ENCODE assay signal across 13 cellular contexts in genomic region chr15:41780266-41780665, GRCh38. TPM values are rescaled to one million over a fixed set of nuclear protein-coding genes. Genes with fewer than 3 reads are reported as not detected.
A peak's percentile ranks its signal among the peaks of the same experiment; 100 is the strongest.
DNase-seq lines count a peak whose midpoint lies in the region; TF ChIP-seq lines count a peak whose summit lies in the region.
"Had no signal": no experiment of that assay in that cellular context is flagged by ENCODE, and none has a peak within 500 bp of the region (broad histone marks: within the 10 kb centered on the region; RNA-seq: fewer than 3 reads in every experiment).

No MANE protein-coding gene starts in this region.

- TF ChIP-seq CTCF in AG04450 (IDR thresholded peaks at IDR 0.05; ENCODE audit: low read depth, low read length): no peak
- no peak for TF ChIP-seq CTCF in MCF 10A (IDR thresholded peaks at IDR 0.05; ENCODE audit: unreplicated experiment)
- no peak for TF ChIP-seq CTCF in ovary (IDR thresholded peaks at IDR 0.05)

- DNase-seq in AG04450 (ENCODE audit: low read depth, low spot score) (peak; percentile 54), LHCN-M2 (ENCODE audit: low read depth) (peak; percentile 44), MCF 10A (ENCODE audit: unreplicated experiment) (no peak), NCI-H2196 (lab: John Stamatoyannopoulos, UW; ENCODE audit: unreplicated experiment) (no peak), ovary (no peak), NOMO-1 (lab: John Stamatoyannopoulos, UW; ENCODE audit: unreplicated experiment in 2 of 2) (no peak), KBM-7 (no peak)
- DNase-seq: BE2C; effector memory CD4-positive, alpha-beta T cell; naive B cell; stimulated activated naive CD4-positive, alpha-beta T cell had no signal

- H3K4me3 Mint-ChIP-seq in MCF 10A (ENCODE audit: unreplicated experiment): no peak overlapping the region

- peaks cover 48% of the 10 kb centered on the region for H3K4me1 Mint-ChIP-seq in MCF 10A (ENCODE audit: insufficient read depth, unreplicated experiment)

- H3K4me3 ChIP-seq in AG04450 (ENCODE audit: low read depth, low read length): no peak overlapping the region
- no peak overlapping the region for H3K4me3 ChIP-seq in mesodermal cell (ENCODE audit: extremely low read depth, insufficient read depth, low read length, poor library complexity, severe bottlenecking)
- no peak overlapping the region for H3K4me3 ChIP-seq in ovary

- CTCF ChIA-PET in AG04450 (lab: Charles Lee) (interaction anchor here (0.6 to 13.1 kb wide), 2 partner anchors 26 to 193 kb away, joined by 3 to 362 read pairs; no protein-coding TSS in a partner anchor), MCF 10A (lab: Yijun Ruan, JAX) (interaction anchor here (0.5 to 11.2 kb wide), 6 partner anchors 11 to 376 kb away, joined by 3 to 249 read pairs (median 4); partner anchors contain the start of gene PLA2G4F)

- peaks cover 38% of the 10 kb centered on the region for H3K4me1 ChIP-seq in mesodermal cell (ENCODE audit: control insufficient read depth, insufficient read depth, low read length, poor library complexity, severe bottlenecking)
- peaks cover 31% of the 10 kb centered on the region for H3K4me1 ChIP-seq in ovary (ENCODE audit: insufficient read depth)

- WGBS in mesodermal cell (ENCODE audit: insufficient coverage in 2 of 2), 2 experiments: 63% methylated on average over 2 of the region's 2 CpGs; no CpG with 5 or more reads in 1 of the 2 experiments
- WGBS in ovary, 3 donors: 4 to 17% (median 13%) methylated on average over 2 of the region's 2 CpGs

- H3K9me3 ChIP-seq in AG04450 (ENCODE audit: control insufficient read depth, insufficient read depth, low read length) (no peaks in the 10 kb centered on the region), mesodermal cell (ENCODE audit: control insufficient read depth, low read length) (no peaks in the 10 kb centered on the region), ovary (no peaks in the 10 kb centered on the region)
- H3K9me3 ChIP-seq: BE2C had no signal

- H3K36me3 Mint-ChIP-seq in MCF 10A (ENCODE audit: insufficient read depth, unreplicated experiment): peaks cover 19% of the 10 kb centered on the region
- H3K36me3 Mint-ChIP-seq: naive B cell had no signal

- H3K27me3 ChIP-seq in AG04450 (ENCODE audit: control insufficient read depth, insufficient read depth, low read length) (no peaks in the 10 kb centered on the region), ovary (no peaks in the 10 kb centered on the region)
- H3K27me3 ChIP-seq: BE2C had no signal

- in situ Hi-C loops in KBM-7 (cut with MboI; ENCODE audit: low pct_unique_long_range_greater_than_20kb, low sequenced_read_pairs): no loop called here

- no peak for TF ChIP-seq POLR2A in ovary (IDR thresholded peaks at IDR 0.05)

- no peaks in the 10 kb centered on the region for H3K27me3 Mint-ChIP-seq in MCF 10A (ENCODE audit: insufficient read depth, unreplicated experiment)
- H3K27me3 Mint-ChIP-seq: IgD-negative memory B cell, naive B cell had no signal

- POLR2A ChIA-PET in AG04450 (lab: Yijun Ruan, JAX): interaction anchor here (0.6 to 1.2 kb wide), 5 partner anchors 9 to 290 kb away, joined by 3 to 4 read pairs (median 3); no protein-coding TSS in a partner anchor
- POLR2A ChIA-PET in MCF 10A (lab: Yijun Ruan, JAX): interaction anchor here (0.7 to 19.2 kb wide), 4 partner anchors 12 to 120 kb away, joined by 3 to 486 read pairs (median 98); partner anchors contain the start of gene MGA

- peak overlapping the region; percentile 74 for H3K27ac Mint-ChIP-seq in MCF 10A (ENCODE audit: low read depth, unreplicated experiment)

- peak overlapping the region; percentile 59 for H3K27ac ChIP-seq in AG04450 (ENCODE audit: low read depth, low read length)
- peak overlapping the region; percentile 57 for H3K27ac ChIP-seq in mesodermal cell (ENCODE audit: low read depth, low read length, severe bottlenecking)
- H3K27ac ChIP-seq in ovary: peak overlapping the region in 1 of 2 donors; percentile 39

- intact Hi-C loops in MCF 10A (cut with micrococcal nuclease): no loop called here
- intact Hi-C loops in ovary (cut with DNase I): no loop called here

- no peaks in the 10 kb centered on the region for H3K36me3 ChIP-seq in mesodermal cell (ENCODE audit: control insufficient read depth, insufficient read depth, low read length)
- H3K36me3 ChIP-seq in ovary: no peaks in the 10 kb centered on the region
- H3K36me3 ChIP-seq: BE2C had no signal

- no peaks in the 10 kb centered on the region for H3K9me3 Mint-ChIP-seq in MCF 10A (ENCODE audit: unreplicated experiment)
- H3K9me3 Mint-ChIP-seq: IgD-negative memory B cell, naive B cell had no signal

- TF ChIP-seq EP300 in ovary (IDR thresholded peaks at IDR 0.05): no peak

- BruUV-seq in MCF 10A (replicated peaks; lab: Mats Ljungman, UMichigan): no TSS peak

RNA-seq across cellular contexts. Expression of gene MAPKBP1, which starts 6.0 kb away (rescaled TPM):
- polyA plus RNA-seq in AG04450 (2011; rRNA removed) (6.1 and 10.3 TPM in 2 replicates), ovary (10 to 100 TPM; 10.6 to 18.7 TPM)
- polyA minus RNA-seq in AG04450 (2011; rRNA and poly(A)+ RNA removed): 30.9 and 36.5 TPM in 2 replicates
- total RNA-seq in LHCN-M2 (2014; rRNA removed) (18.3 and 20.7 TPM in 2 replicates), MCF 10A (2022) (33.2 and 35.0 TPM in 2 replicates), ovary (10 to 100 TPM; 18.4 to 46.9 (median 38.9) TPM)
- 7.4 TPM for polyA plus RNA-seq in LHCN-M2 (2012)
- 11.2 TPM for polyA plus RNA-seq in mesodermal cell (2013, experiment 1 of 2)
- 11.3 TPM for polyA plus RNA-seq in mesodermal cell (2013, experiment 2 of 2)

RNA-seq across cellular contexts. Expression of gene JMJD7, which starts 47.6 kb away (rescaled TPM):
- polyA plus RNA-seq in AG04450 (2011; rRNA removed): 5.1 and 6.9 TPM in 2 replicates
- polyA minus RNA-seq in AG04450 (2011; rRNA and poly(A)+ RNA removed): 4.1 and 6.0 TPM in 2 replicates
- total RNA-seq in LHCN-M2 (2014; rRNA removed): 3.7 and 5.7 TPM in 2 replicates
- polyA plus RNA-seq in LHCN-M2 (2012): 4.2 TPM
- 9.2 and 13.3 TPM in 2 replicates for total RNA-seq in MCF 10A (2022)
- polyA plus RNA-seq in mesodermal cell (2013, experiment 1 of 2): 8.5 TPM
- 7.0 TPM for polyA plus RNA-seq in mesodermal cell (2013, experiment 2 of 2)
- 10 to 100 TPM; 13.8 to 21.4 (median 15.6) TPM for total RNA-seq in ovary
- 10 to 100 TPM in 1 of 2 donors, 1 to 10 TPM in 1; 3.0 to 11.4 TPM for polyA plus RNA-seq in ovary

RNA-seq across cellular contexts. Expression of gene PLA2G4B, which starts 58.4 kb away (rescaled TPM):
- polyA plus RNA-seq in AG04450 (2011; rRNA removed) (1.3 and 2.8 TPM in 2 replicates), ovary (10 to 100 TPM in 1 of 2 donors, 1 to 10 TPM in 1; 8.6 to 10.6 TPM)
- polyA minus RNA-seq in AG04450 (2011; rRNA and poly(A)+ RNA removed): 0.65 and 1.1 TPM in 2 replicates
- total RNA-seq in LHCN-M2 (2014; rRNA removed) (1.2 and 1.3 TPM in 2 replicates), MCF 10A (2022) (3.8 and 5.0 TPM in 2 replicates), ovary (10 to 100 TPM in 4 of 7 donors, 1 to 10 TPM in 3; 4.8 to 17.5 (median 12.8) TPM)
- 0.64 TPM for polyA plus RNA-seq in LHCN-M2 (2012)
- 8.3 TPM for polyA plus RNA-seq in mesodermal cell (2013, experiment 1 of 2)
- 10.9 TPM for polyA plus RNA-seq in mesodermal cell (2013, experiment 2 of 2)

Comparison
In these comparisons a context has a peak if more than half of its experiments do, and no peak if none do; other contexts are left out.
1. DNase-seq: peak in AG04450 (single experiment) and LHCN-M2 (single experiment); none in MCF 10A (single experiment), NCI-H2196 (single experiment), ovary (0 of 5), NOMO-1 (0 of 2) and KBM-7 (single experiment).